Comparison of ENCODE assay signal across 1 cellular context in genomic region chr4:173345648-173346047, GRCh38.
TF ChIP-seq lines count a peak whose summit lies in the region.

No MANE protein-coding gene starts in this region.

TF ChIP-seq in GM12878, 131 proteins besides CTCF, POLR2A, EP300 and RAD21:
- TF ChIP-seq SPI1 (IDR thresholded peaks at IDR 0.05; ENCODE audit: borderline replicate concordance, insufficient read depth, low read depth, low read length): 0 out of 2 replicates have a peak, but pooled peaks have one; percentile 28
- no peak for TF ChIP-seq NFYA (IDR thresholded peaks at IDR 0.05; ENCODE audit: borderline replicate concordance, low read depth, low read length)
- TF ChIP-seq ZNF24 (IDR thresholded peaks at IDR 0.05): 0 out of 2 replicates have a peak, but pooled peaks have one; percentile 61
